8 cellular contexts compared by ENCODE assay signal in genomic region chr1:20430355-20431290, GRCh38. TPM values are rescaled to one million over a fixed set of nuclear protein-coding genes. Genes with fewer than 3 reads are reported as not detected.
DNase-seq lines count a peak whose midpoint lies in the region; ATAC-seq and TF ChIP-seq lines count a peak whose summit lies in the region.
"Had no signal": no experiment of that assay in that cellular context is flagged by ENCODE, and none has a peak within 500 bp of the region (broad histone marks: within the 10 kb centered on the region; RNA-seq: fewer than 3 reads in every experiment).

No MANE protein-coding gene starts in this region.

- H3F3A ChIP-seq in smooth muscle cell (ENCODE audit: low read depth) = no peaks in the 10 kb centered on the region

- H3K36me3 ChIP-seq in heart right ventricle (no peaks in the 10 kb centered on the region), smooth muscle cell (ENCODE audit: low read depth) (no peaks in the 10 kb centered on the region)

- no peaks in the 10 kb centered on the region for H4K20me1 ChIP-seq in smooth muscle cell (ENCODE audit: low read depth)

- H3K27ac ChIP-seq in heart right ventricle (peak overlapping the region in 5 of 10 donors; percentile 15 to 52 (median 41)), smooth muscle cell (ENCODE audit: low read depth) (no peak overlapping the region)
- H3K27ac ChIP-seq: skin epidermis had no signal

- intact Hi-C loops in heart right ventricle (cut with DNase I) = loop anchor here in 4 of 10 donors (2.0 to 5.0 kb wide), 4 partner anchors 42 to 218 kb away; partner anchors contain the start of gene CAMK2N1 (in 1 of the 4)

- peaks cover 0 to 4% (median 0%) of the 10 kb centered on the region in 9 donors for H3K4me1 ChIP-seq in heart right ventricle
- H3K4me1 ChIP-seq in smooth muscle cell (ENCODE audit: low read depth) = no peaks in the 10 kb centered on the region

- H3K9ac ChIP-seq in smooth muscle cell (ENCODE audit: low read depth) = no peak overlapping the region

- H3K27me3 ChIP-seq in heart right ventricle (peaks cover 3 to 64% (median 48%) of the 10 kb centered on the region in 7 donors), smooth muscle cell (ENCODE audit: low read depth) (peaks cover 16% of the 10 kb centered on the region)

- TF ChIP-seq CTCF in GM12864 (IDR thresholded peaks at IDR 0.05; ENCODE audit: low read depth, low read length, missing control alignments) = peak; percentile 79
- TF ChIP-seq CTCF in heart right ventricle (IDR thresholded peaks at IDR 0.05) = peak; percentile 31 to 67 (median 59)
- peak; percentile 86 for TF ChIP-seq CTCF in smooth muscle cell (IDR thresholded peaks at IDR 0.05; ENCODE audit: borderline replicate concordance, insufficient read depth, poor library complexity, severe bottlenecking)

- DNase-seq in GM12864 (ENCODE audit: low read depth) (no peak), NCI-H1694 treated with DMSO at 0.1 percent for 48 hours (lab: John Stamatoyannopoulos, UW) (peak; percentile 44), heart right ventricle (peak in 1 of 2 donors; percentile 48), smooth muscle cell (lab: John Stamatoyannopoulos, UW; ENCODE audit: unreplicated experiment) (no peak), HT-29 (ENCODE audit: low spot score) (no peak)
- DNase-seq in activated T-cell treated with anti-CD3 and anti-CD28 coated beads, Interleukin-2, amount 50 U/mL, for 48 hours = peak; percentile 60 to 66

- ATAC-seq in heart right ventricle (peak in 6 of 8 donors; percentile 24 to 57 (median 48)), HG03097 (IDR thresholded peaks at IDR 0.05; ENCODE audit: low FRiP score, unreplicated experiment) (no peak)

- H3K79me2 ChIP-seq in smooth muscle cell (ENCODE audit: low read depth) = no peaks in the 10 kb centered on the region

- H3K4me2 ChIP-seq in smooth muscle cell = no peak overlapping the region

- H2AFZ ChIP-seq in smooth muscle cell (ENCODE audit: low read depth) = no peak overlapping the region

- H3K4me3 ChIP-seq in GM12864 (ENCODE audit: low read depth, low read length) = no peak overlapping the region
- no peak overlapping the region for H3K4me3 ChIP-seq in heart right ventricle
- H3K4me3 ChIP-seq in smooth muscle cell = no peak overlapping the region
- H3K4me3 ChIP-seq: skin epidermis had no signal

- 16 to 21% methylated on average over 16 of the region's 16 CpGs for WGBS in heart right ventricle, 2 donors
- 39% methylated on average over 13 of the region's 16 CpGs for WGBS in smooth muscle cell (ENCODE audit: low lambda C conversion rate)

- peaks cover 0 to 5% (median 2%) of the 10 kb centered on the region in 11 donors for H3K9me3 ChIP-seq in heart right ventricle
- H3K9me3 ChIP-seq in smooth muscle cell (replicated peaks; ENCODE audit: low read depth) = no peaks in the 10 kb centered on the region

RNA-seq across cellular contexts. Expression of gene CAMK2N1, which starts 55.4 kb away (rescaled TPM):
- 10 to 100 TPM in 4 of 10 donors, 1 to 10 TPM in 6; 4.0 to 12.9 (median 8.5) TPM for total RNA-seq in heart right ventricle
- 10 to 100 TPM in 1 of 2 donors, 1 to 10 TPM in 1; 4.7 to 10.6 TPM for polyA plus RNA-seq in heart right ventricle
- 13.2 and 15.9 TPM in 2 replicates for total RNA-seq in smooth muscle cell
- polyA plus RNA-seq in smooth muscle cell = 11.0 TPM in 2 replicates
- 13.9 and 17.0 TPM in 2 replicates for total RNA-seq in HT-29 (2014; rRNA removed; shearing (Covaris generic))

Comparison
In these comparisons a context has a peak if more than half of its experiments do, and no peak if none do; other contexts are left out.
1. DNase-seq: peak in NCI-H1694 treated with DMSO at 0.1 percent for 48 hours (single experiment) and activated T-cell treated with anti-CD3 and anti-CD28 coated beads, Interleukin-2, amount 50 U/mL, for 48 hours (2 of 2); none in GM12864 (single experiment), smooth muscle cell (single experiment) and HT-29 (single experiment).
2. Peak in every context shown above with its lines, with median percentiles within 50 percentile points of each other: CTCF ChIP-seq.